In the genomic region with DNA sequence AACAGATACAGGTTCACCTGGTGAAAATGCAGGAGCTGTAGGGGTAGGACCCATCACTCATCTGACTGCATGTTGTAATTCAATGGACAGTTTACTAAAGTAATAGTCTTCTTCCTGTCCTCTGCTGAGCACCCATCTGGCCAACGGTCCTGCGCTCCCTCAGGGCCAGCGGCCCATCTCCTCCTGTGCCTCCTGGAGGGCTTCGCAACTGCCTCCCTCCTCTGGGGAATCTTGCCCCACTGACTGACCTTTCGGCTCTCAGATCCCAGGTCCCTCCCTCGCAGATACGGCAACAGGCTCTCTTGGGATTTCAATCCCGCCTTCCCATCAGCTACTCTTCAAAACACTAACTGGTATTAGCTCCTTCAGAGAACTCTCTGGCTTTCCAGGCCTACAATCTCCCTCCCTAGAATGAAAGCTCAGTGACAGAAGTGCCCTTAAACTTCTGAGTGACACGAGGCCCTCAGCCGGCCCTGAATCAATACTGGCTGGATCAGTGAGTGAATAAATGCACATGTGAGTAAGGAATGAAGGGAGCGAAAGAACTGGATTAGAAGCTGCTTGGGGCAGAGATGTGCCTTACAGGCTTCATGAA, we compare ENCODE assay signal across 8 cellular contexts. TPM values are rescaled to one million over a fixed set of nuclear protein-coding genes. Genes with fewer than 3 reads are reported as not detected.
A peak's percentile ranks its signal among the peaks of the same experiment; 100 is the strongest.
DNase-seq lines count a peak whose midpoint lies in the region; ATAC-seq and TF ChIP-seq lines count a peak whose summit lies in the region.

No MANE protein-coding gene starts in this region.

- intact Hi-C loops in spleen (cut with DNase I; ENCODE audit: low total_unique reads), result no loop called here

- H3K4me1 ChIP-seq in spleen (peaks cover 14 to 37% (median 29%) of the 10 kb centered on the region in 6 donors), foreskin keratinocyte (peaks cover 8% of the 10 kb centered on the region)

- TF ChIP-seq POLR2A in spleen (IDR thresholded peaks at IDR 0.05), result no peak

- H3K9me3 ChIP-seq in spleen, result no peaks in the 10 kb centered on the region

- WGBS in spleen, 5 donors, result 68 to 76% (median 72%) methylated on average over 11 of the region's 11 CpGs

- H3K27ac ChIP-seq in spleen (peak overlapping the region in 6 of 8 donors; percentile 86 to 93 (median 92)), foreskin keratinocyte (no peak overlapping the region)

- TF ChIP-seq CTCF in fibroblast of mammary gland (conservative IDR thresholded peaks at IDR 0.05; ENCODE audit: control insufficient read depth, insufficient read depth, low read depth, low read length) (no peak), spleen (IDR thresholded peaks at IDR 0.05 in 8 of 11, conservative IDR thresholded peaks at IDR 0.05 in 3 of 11) (no peak), foreskin keratinocyte (conservative IDR thresholded peaks at IDR 0.05) (no peak)

- no peaks in the 10 kb centered on the region for H3K27me3 ChIP-seq in spleen (replicated peaks in 1 of 7)
- H3K27me3 ChIP-seq in foreskin keratinocyte, result no peaks in the 10 kb centered on the region

- DNase-seq in DMS 273 (lab: John Stamatoyannopoulos, UW; ENCODE audit: unreplicated experiment), result peak; percentile 24
- DNase-seq in DMS 273 treated with DMSO at 0.1 percent for 48 hours (lab: John Stamatoyannopoulos, UW), result no peak
- peak; percentile 70 for DNase-seq in SK-N-DZ (ENCODE audit: low spot score)
- no peak for DNase-seq in fibroblast of mammary gland (ENCODE audit: low read depth)
- no peak for DNase-seq in spleen
- DNase-seq in foreskin keratinocyte, result no peak
- DNase-seq in COLO668 (lab: John Stamatoyannopoulos, UW; ENCODE audit: unreplicated experiment), result no peak

- H3K4me3 ChIP-seq in fibroblast of mammary gland (ENCODE audit: control insufficient read depth, low read depth, low read length), result peak overlapping the region; percentile 69
- peak overlapping the region in 7 of 8 donors; percentile 77 to 97 (median 90) for H3K4me3 ChIP-seq in spleen

- no peaks in the 10 kb centered on the region for H3K36me3 ChIP-seq in spleen

- ATAC-seq in HG03354 (IDR thresholded peaks at IDR 0.05; ENCODE audit: poor library complexity, severe bottlenecking, unreplicated experiment) (no peak), foreskin keratinocyte (no peak)

RNA-seq across cellular contexts. Expression of gene PEMT, which starts 1.3 kb away (rescaled TPM):
- 78.8 and 95.5 TPM in 2 replicates for polyA plus RNA-seq in SK-N-DZ (2014; cell fraction: cytosol; rRNA removed)
- polyA plus RNA-seq in SK-N-DZ (2014; cell fraction: nucleus; rRNA removed), result 73.3 and 76.1 TPM in 2 replicates
- total RNA-seq in spleen (10 to 100 TPM in 5 of 7 donors, 1 to 10 TPM in 2; 8.9 to 16.4 (median 14.3) TPM), foreskin keratinocyte (48.2 and 52.4 TPM in 2 replicates)
- polyA plus RNA-seq in spleen (10 to 100 TPM; 11.6 to 21.3 (median 18.9) TPM), foreskin keratinocyte (52.5 and 52.7 TPM in 2 replicates)

Comparison
In these comparisons a context has a peak if more than half of its experiments do, and no peak if none do; other contexts are left out.
1. DNase-seq: peak in DMS 273 (single experiment) and SK-N-DZ (single experiment); none in DMS 273 treated with DMSO at 0.1 percent for 48 hours (single experiment), fibroblast of mammary gland (single experiment), spleen (single experiment), foreskin keratinocyte (0 of 2) and COLO668 (single experiment).